In genomic region chr1:32242341-32242851, GRCh38 we compare ENCODE assay signal across 1 cellular context.
TF ChIP-seq lines count a peak whose summit lies in the region.

No MANE protein-coding gene starts in this region.

TF ChIP-seq in K562, 482 proteins besides CTCF, POLR2A, EP300 and RAD21 (continued from another document):
- 0 out of 2 replicates have a peak, but pooled peaks have one; percentile 48 for TF ChIP-seq SMARCE1 (IDR thresholded peaks at IDR 0.05)
- TF ChIP-seq PML (IDR thresholded peaks at IDR 0.05; ENCODE audit: low read length), result no peak
- no peak for TF ChIP-seq MCM2 (IDR thresholded peaks at IDR 0.05; ENCODE audit: low read depth)
- TF ChIP-seq DPF2 (IDR thresholded peaks at IDR 0.05), result peak; percentile 40; the same call in 1 of the 2 replicates
- no peak for TF ChIP-seq NCOA6 (IDR thresholded peaks at IDR 0.05)
- TF ChIP-seq HIVEP1 (CRISPR knock-in tag; IDR thresholded peaks at IDR 0.05), result no peak
- TF ChIP-seq SMARCA4 (IDR thresholded peaks at IDR 0.05), result 0 out of 2 replicates have a peak, but pooled peaks have one; percentile 26
- no peak for TF ChIP-seq ZSCAN32 (CRISPR knock-in tag; IDR thresholded peaks at IDR 0.05)
- TF ChIP-seq ZNF518B (CRISPR knock-in tag; IDR thresholded peaks at IDR 0.05), result no peak
- no peak for TF ChIP-seq ETS2 (tag; IDR thresholded peaks at IDR 0.05; ENCODE audit: borderline replicate concordance, poor library complexity, severe bottlenecking)
- no peak for TF ChIP-seq SIN3A (IDR thresholded peaks at IDR 0.05; ENCODE audit: borderline replicate concordance in 2 of 2, control insufficient read depth in 1 of 2, low read depth in 2 of 2, low read length in 2 of 2)
- no peak for TF ChIP-seq MTF1 (CRISPR knock-in tag; IDR thresholded peaks at IDR 0.05; ENCODE audit: borderline replicate concordance)
- TF ChIP-seq CXXC5 (CRISPR knock-in tag; IDR thresholded peaks at IDR 0.05), result no peak
- peak; percentile 61; the same call in 1 of the 2 replicates for TF ChIP-seq SPI1 (IDR thresholded peaks at IDR 0.05; ENCODE audit: borderline replicate concordance, low read depth, low read length)
- no peak for TF ChIP-seq HOMEZ (CRISPR knock-in tag; IDR thresholded peaks at IDR 0.05)
- TF ChIP-seq ETV1 (tag; conservative IDR thresholded peaks at IDR 0.05; ENCODE audit: low read depth), result 0 out of 2 replicates have a peak, but pooled peaks have one; percentile 20
- no peak for TF ChIP-seq RCOR1 (IDR thresholded peaks at IDR 0.05; ENCODE audit: borderline replicate concordance in 1 of 2, low read depth in 2 of 2, low read length in 2 of 2)
- 0 out of 2 replicates have a peak, but pooled peaks have one; percentile 64 for TF ChIP-seq YBX1 (IDR thresholded peaks at IDR 0.05)
- no peak for TF ChIP-seq SP2 (IDR thresholded peaks at IDR 0.05; ENCODE audit: extremely low read depth, low read depth, low read length, poor library complexity, severe bottlenecking)
- TF ChIP-seq HDAC1 (IDR thresholded peaks at IDR 0.05), result peak in 1 of 2 experiments; percentile 45; a peak in 2 of 4 replicates
- no peak for TF ChIP-seq PCBP2 (IDR thresholded peaks at IDR 0.05; ENCODE audit: low read depth, low read length, poor library complexity, severe bottlenecking)
- TF ChIP-seq ELF4 (CRISPR knock-in tag; IDR thresholded peaks at IDR 0.05), result peak; percentile 53; the same call in 1 of the 2 replicates
- no peak for TF ChIP-seq ZBTB1 (CRISPR knock-in tag; IDR thresholded peaks at IDR 0.05; ENCODE audit: borderline replicate concordance, low read depth)
- TF ChIP-seq PHF8 (IDR thresholded peaks at IDR 0.05; ENCODE audit: borderline replicate concordance, low read length), result no peak
- no peak for TF ChIP-seq ADNP (tag; IDR thresholded peaks at IDR 0.05)
- TF ChIP-seq ZNF263 (CRISPR knock-in tag; IDR thresholded peaks at IDR 0.05; ENCODE audit: borderline replicate concordance), result no peak
- TF ChIP-seq ZBTB26 (CRISPR knock-in tag; IDR thresholded peaks at IDR 0.05), result peak; percentile 74; the same call in 1 of the 2 replicates
- TF ChIP-seq GTF2A2 (tag; IDR thresholded peaks at IDR 0.05), result no peak
- no peak for TF ChIP-seq ZNF384 (IDR thresholded peaks at IDR 0.05; ENCODE audit: low read depth, low read length)
- no peak for TF ChIP-seq TAF15 (IDR thresholded peaks at IDR 0.05; ENCODE audit: low read depth, low read length)
- TF ChIP-seq POLR2AphosphoS2 (IDR thresholded peaks at IDR 0.05; ENCODE audit: low read length), result no peak
- TF ChIP-seq MLLT1 (IDR thresholded peaks at IDR 0.05), result 0 out of 4 replicates have a peak, but pooled peaks of 1 of the 2 experiments have one; percentile 21
- no peak for TF ChIP-seq DLX4 (CRISPR knock-in tag; IDR thresholded peaks at IDR 0.05)
- no peak for TF ChIP-seq MTA3 (IDR thresholded peaks at IDR 0.05; ENCODE audit: borderline replicate concordance)
- TF ChIP-seq EHMT2 (IDR thresholded peaks at IDR 0.05), result peak; percentile 74; the same call in 1 of the 2 replicates
- TF ChIP-seq KLF16 (IDR thresholded peaks at IDR 0.05), result no peak
- TF ChIP-seq GABPB1 (CRISPR knock-in tag; IDR thresholded peaks at IDR 0.05), result no peak
- TF ChIP-seq ZNF124 (CRISPR knock-in tag; IDR thresholded peaks at IDR 0.05), result no peak
- no peak for TF ChIP-seq NFYB (IDR thresholded peaks at IDR 0.05; ENCODE audit: extremely low read depth, insufficient read length)
- no peak for TF ChIP-seq ZFP36 (IDR thresholded peaks at IDR 0.05; ENCODE audit: low read depth, low read length, partially characterized antibody)
- no peak for TF ChIP-seq CREBBP (IDR thresholded peaks at IDR 0.05; ENCODE audit: low read depth, low read length)
- no peak for TF ChIP-seq ZNF407 (IDR thresholded peaks at IDR 0.05; ENCODE audit: low read depth)
- TF ChIP-seq NEUROD1 (IDR thresholded peaks at IDR 0.05; ENCODE audit: borderline replicate concordance, low read depth, low read length, partially characterized antibody), result no peak
- TF ChIP-seq IFI16 (CRISPR knock-in tag; IDR thresholded peaks at IDR 0.05), result no peak
- no peak for TF ChIP-seq ZSCAN29 (IDR thresholded peaks at IDR 0.05)
- no peak for TF ChIP-seq MAFG (tag; conservative IDR thresholded peaks at IDR 0.05)
- TF ChIP-seq ZNF3 (CRISPR knock-in tag; IDR thresholded peaks at IDR 0.05), result no peak
TF ChIP-seq in K562: peak in this region for 30.
